Comparison of ENCODE assay signal across 9 cellular contexts in genomic region chr2:191637182-191638078, GRCh38. TPM values are rescaled to one million over a fixed set of nuclear protein-coding genes. Genes with fewer than 3 reads are reported as not detected.
A peak's percentile ranks its signal among the peaks of the same experiment; 100 is the strongest.
DNase-seq lines count a peak whose midpoint lies in the region; ATAC-seq and TF ChIP-seq lines count a peak whose summit lies in the region.
"Had no signal": no experiment of that assay in that cellular context is flagged by ENCODE, and none has a peak within 500 bp of the region (broad histone marks: within the 10 kb centered on the region; RNA-seq: fewer than 3 reads in every experiment).

No MANE protein-coding gene starts in this region.

- H3K27me3 Mint-ChIP-seq in activated CD4-positive, alpha-beta memory T cell treated with anti-CD3 and anti-CD28 coated beads for 36 hours = no peaks in the 10 kb centered on the region

- POLR2A ChIA-PET in activated CD4-positive, alpha-beta memory T cell treated with anti-CD3 and anti-CD28 coated beads for 36 hours (lab: Charles Lee) = interaction anchor here (0.9 to 3.4 kb wide), 12 partner anchors 13 to 111 kb away, joined by 3 to 62 read pairs (median 6); partner anchors contain the start of gene NABP1

- H3K36me3 ChIP-seq in lower lobe of right lung = no peaks in the 10 kb centered on the region
- no peaks in the 10 kb centered on the region for H3K36me3 ChIP-seq in SJCRH30

- peak overlapping the region; percentile 56 for H3K27ac ChIP-seq in lower lobe of right lung
- no peak overlapping the region; the same call in 1 of the 2 replicates for H3K27ac ChIP-seq in SJCRH30

- H3K27ac Mint-ChIP-seq in activated CD4-positive, alpha-beta memory T cell treated with anti-CD3 and anti-CD28 coated beads for 36 hours = peak overlapping the region; percentile 89

- no peaks in the 10 kb centered on the region for H3K36me3 Mint-ChIP-seq in activated CD4-positive, alpha-beta memory T cell treated with anti-CD3 and anti-CD28 coated beads for 36 hours

- H3K4me3 ChIP-seq in lower lobe of right lung = no peak overlapping the region
- H3K4me3 ChIP-seq in SJCRH30 = no peak overlapping the region

- no peaks in the 10 kb centered on the region for H3K9me3 Mint-ChIP-seq in activated CD4-positive, alpha-beta memory T cell treated with anti-CD3 and anti-CD28 coated beads for 36 hours
- H3K9me3 Mint-ChIP-seq: neural crest cell had no signal

- H3K27me3 ChIP-seq in lower lobe of right lung (ENCODE audit: low read depth) (no peaks in the 10 kb centered on the region), SJCRH30 (no peaks in the 10 kb centered on the region)

- ATAC-seq in GM19452 (IDR thresholded peaks at IDR 0.05; ENCODE audit: unreplicated experiment) (peak; percentile 62), HG03439 (IDR thresholded peaks at IDR 0.05; ENCODE audit: unreplicated experiment) (peak; percentile 68), lower lobe of right lung (peak; percentile 81 to 87)

- DNase-seq in DMS53 treated with DMSO at 0.1 percent for 48 hours (lab: John Stamatoyannopoulos, UW; ENCODE audit: unreplicated experiment) = peak; percentile 84
- DNase-seq in activated CD4-positive, alpha-beta memory T cell treated with anti-CD3 and anti-CD28 coated beads for 36 hours = no peak
- DNase-seq in lower lobe of right lung = no peak
- DNase-seq in SJCRH30 = no peak
- no peak for DNase-seq in epidermal melanocyte (ENCODE audit: insufficient read length, low spot score)
- DNase-seq in retina = no peak

- intact Hi-C loops in activated CD4-positive, alpha-beta memory T cell treated with anti-CD3 and anti-CD28 coated beads for 36 hours (cut with micrococcal nuclease) = loop anchor here (1.0 to 5.0 kb wide), 9 partner anchors 14 to 755 kb away; partner anchors contain the start of gene GLS
- intact Hi-C loops in lower lobe of right lung (cut with DNase I) = no loop called here

- H3K4me3 Mint-ChIP-seq in activated CD4-positive, alpha-beta memory T cell treated with anti-CD3 and anti-CD28 coated beads for 36 hours = peak overlapping the region; percentile 49
- H3K4me3 Mint-ChIP-seq: neural crest cell had no signal

- H3K4me1 Mint-ChIP-seq in activated CD4-positive, alpha-beta memory T cell treated with anti-CD3 and anti-CD28 coated beads for 36 hours (ENCODE audit: low read depth) = peaks cover 58% of the 10 kb centered on the region
- H3K4me1 Mint-ChIP-seq: neural crest cell had no signal

- peaks cover 28% of the 10 kb centered on the region for H3K4me1 ChIP-seq in lower lobe of right lung
- H3K4me1 ChIP-seq in SJCRH30 = peaks cover 41% of the 10 kb centered on the region

- no peak for TF ChIP-seq CTCF in lower lobe of right lung (IDR thresholded peaks at IDR 0.05)

- H3K9me3 ChIP-seq in lower lobe of right lung = no peaks in the 10 kb centered on the region
- no peaks in the 10 kb centered on the region for H3K9me3 ChIP-seq in SJCRH30 (replicated peaks)

- CTCF ChIA-PET in activated CD4-positive, alpha-beta memory T cell treated with anti-CD3 and anti-CD28 coated beads for 36 hours (lab: Charles Lee) = interaction anchor here (0.7 to 3.0 kb wide), 14 partner anchors 12 to 585 kb away, joined by 3 to 13 read pairs (median 4); partner anchors contain the start of gene NABP1

RNA-seq across cellular contexts. Expression of gene NABP1, which starts 40.5 kb away (rescaled TPM):
- total RNA-seq in activated CD4-positive, alpha-beta memory T cell treated with anti-CD3 and anti-CD28 coated beads for 36 hours = 10 to 100 TPM; 65.1 to 65.4 TPM
- 48.6 TPM for total RNA-seq in lower lobe of right lung
- 55.4 and 69.1 TPM in 2 replicates for total RNA-seq in SJCRH30 (2014; rRNA removed; shearing (Covaris generic))
